Comparison of ENCODE assay signal across 1 cellular context in genomic region chr14:23969433-23970282, GRCh38.
TF ChIP-seq lines count a peak whose summit lies in the region.
"Not testable (repeated sequence)": the region's sequence is repeated elsewhere in the genome, so short reads cannot be mapped to it uniquely, and the experiment has no call there.

No MANE protein-coding gene starts in this region.

TF ChIP-seq in HepG2, 621 proteins besides CTCF, POLR2A, EP300 and RAD21 (continued from another document and continues in another):
- TF ChIP-seq ARID5B (CRISPR knock-in tag; IDR thresholded peaks at IDR 0.05) (peak; percentile 85), ZNF580 (CRISPR knock-in tag; IDR thresholded peaks at IDR 0.05; ENCODE audit: borderline replicate concordance, low read depth) (peak; percentile 86; the same call in 1 of the 2 replicates), NCOA5 (CRISPR knock-in tag; IDR thresholded peaks at IDR 0.05) (0 out of 2 replicates have a peak, but pooled peaks have one; percentile 32), ZNF230 (CRISPR knock-in tag; IDR thresholded peaks at IDR 0.05) (peak; percentile 65; the same call in 1 of the 2 replicates), ZNF333 (CRISPR knock-in tag; IDR thresholded peaks at IDR 0.05; ENCODE audit: borderline replicate concordance) (peak; percentile 47; the same call in 1 of the 2 replicates), KDM3A (CRISPR knock-in tag; IDR thresholded peaks at IDR 0.05; ENCODE audit: low read depth) (peak; percentile 93), IKZF5 (CRISPR knock-in tag; IDR thresholded peaks at IDR 0.05) (peak; percentile 77), RCOR2 (CRISPR knock-in tag; IDR thresholded peaks at IDR 0.05) (0 out of 2 replicates have a peak, but pooled peaks have one; percentile 44), CBX5 (CRISPR knock-in tag; IDR thresholded peaks at IDR 0.05; ENCODE audit: borderline replicate concordance) (peak; percentile 86), ZNF446 (CRISPR knock-in tag; IDR thresholded peaks at IDR 0.05) (0 out of 2 replicates have a peak, but pooled peaks have one; percentile 40), CC2D1A (CRISPR knock-in tag; IDR thresholded peaks at IDR 0.05) (0 out of 2 replicates have a peak, but pooled peaks have one; percentile 63), HIVEP1 (CRISPR knock-in tag; IDR thresholded peaks at IDR 0.05) (0 out of 2 replicates have a peak, but pooled peaks have one; percentile 38), NR2F6 (CRISPR knock-in tag; IDR thresholded peaks at IDR 0.05) (peak; percentile 72), CHCHD3 (CRISPR knock-in tag; IDR thresholded peaks at IDR 0.05) (peak; percentile 93; the same call in 1 of the 2 replicates), FOXA3 (CRISPR knock-in tag; IDR thresholded peaks at IDR 0.05) (peak; percentile 58), MAZ (CRISPR knock-in tag; IDR thresholded peaks at IDR 0.05; ENCODE audit: low read depth) (0 out of 2 replicates have a peak, but pooled peaks have one; percentile 37), IRX3 (CRISPR knock-in tag; IDR thresholded peaks at IDR 0.05; ENCODE audit: borderline replicate concordance, low read depth) (peak; percentile 51; the same call in 1 of the 2 replicates), ZSCAN31 (CRISPR knock-in tag; IDR thresholded peaks at IDR 0.05; ENCODE audit: low read depth) (peak; percentile 45; the same call in 1 of the 2 replicates), MXD3 (CRISPR knock-in tag; IDR thresholded peaks at IDR 0.05) (peak; percentile 97; the same call in 1 of the 2 replicates), HINFP (CRISPR knock-in tag; IDR thresholded peaks at IDR 0.05; ENCODE audit: low read depth) (0 out of 2 replicates have a peak, but pooled peaks have one; percentile 33), SMAD1 (CRISPR knock-in tag; IDR thresholded peaks at IDR 0.05; ENCODE audit: borderline replicate concordance, low read depth) (peak; percentile 51; the same call in 1 of the 2 replicates), PATZ1 (CRISPR knock-in tag; IDR thresholded peaks at IDR 0.05) (peak; percentile 56; the same call in 1 of the 2 replicates), E2F5 (CRISPR knock-in tag; conservative IDR thresholded peaks at IDR 0.05) (peak; percentile 89), KMT2B (CRISPR knock-in tag; IDR thresholded peaks at IDR 0.05) (peak; percentile 90), MLX (CRISPR knock-in tag; IDR thresholded peaks at IDR 0.05) (peak; percentile 57), ZFYVE20 (CRISPR knock-in tag; IDR thresholded peaks at IDR 0.05; ENCODE audit: borderline replicate concordance, low read depth) (peak; percentile 88; the same call in 1 of the 2 replicates), STAT5B (CRISPR knock-in tag; IDR thresholded peaks at IDR 0.05) (peak; percentile 88; the same call in 1 of the 2 replicates), ZBTB7B (CRISPR knock-in tag; IDR thresholded peaks at IDR 0.05) (peak; percentile 76; the same call in 1 of the 2 replicates), PHF8 (CRISPR knock-in tag; IDR thresholded peaks at IDR 0.05) (peak; percentile 84), ZMYM4 (CRISPR knock-in tag; IDR thresholded peaks at IDR 0.05) (peak; percentile 50; the same call in 1 of the 2 replicates), ZNF331 (CRISPR knock-in tag; IDR thresholded peaks at IDR 0.05) (peak; percentile 93), MIXL1 (CRISPR knock-in tag; IDR thresholded peaks at IDR 0.05) (0 out of 2 replicates have a peak, but pooled peaks have one; percentile 60), ZNF724P (CRISPR knock-in tag; IDR thresholded peaks at IDR 0.05; ENCODE audit: borderline replicate concordance) (peak; percentile 88; the same call in 1 of the 2 replicates), ZNF556 (CRISPR knock-in tag; IDR thresholded peaks at IDR 0.05; ENCODE audit: borderline replicate concordance) (peak; percentile 55; the same call in 1 of the 2 replicates), ZKSCAN8 (CRISPR knock-in tag; IDR thresholded peaks at IDR 0.05; ENCODE audit: borderline replicate concordance) (peak; percentile 70; the same call in 1 of the 2 replicates), TEAD3 (CRISPR knock-in tag; optimal IDR thresholded peaks at IDR 0.05; ENCODE audit: borderline replicate concordance) (peak; percentile 47), EED (CRISPR knock-in tag; IDR thresholded peaks at IDR 0.05) (0 out of 2 replicates have a peak, but pooled peaks have one; percentile 28), FOXO1 (CRISPR knock-in tag; IDR thresholded peaks at IDR 0.05) (peak; percentile 73), ZNF639 (CRISPR knock-in tag; conservative IDR thresholded peaks at IDR 0.05) (peak; percentile 75; the same call in 1 of the 2 replicates), ZNF781 (CRISPR knock-in tag; IDR thresholded peaks at IDR 0.05; ENCODE audit: borderline replicate concordance, not compliant biosample characterization) (peak; percentile 67), ZC3H13 (CRISPR knock-in tag; IDR thresholded peaks at IDR 0.05) (peak; percentile 62; the same call in 1 of the 2 replicates), BRD4 (CRISPR knock-in tag; IDR thresholded peaks at IDR 0.05) (peak; percentile 92; the same call in 1 of the 2 replicates), ZBTB4 (CRISPR knock-in tag; IDR thresholded peaks at IDR 0.05; ENCODE audit: borderline replicate concordance) (peak; percentile 51; the same call in 1 of the 2 replicates)
- TF ChIP-seq NR2F6 (IDR thresholded peaks at IDR 0.05); MAZ (IDR thresholded peaks at IDR 0.05; ENCODE audit: borderline replicate concordance, low read depth, low read length): not testable (repeated sequence)
